15 cellular contexts compared by ENCODE assay signal in the genomic region with DNA sequence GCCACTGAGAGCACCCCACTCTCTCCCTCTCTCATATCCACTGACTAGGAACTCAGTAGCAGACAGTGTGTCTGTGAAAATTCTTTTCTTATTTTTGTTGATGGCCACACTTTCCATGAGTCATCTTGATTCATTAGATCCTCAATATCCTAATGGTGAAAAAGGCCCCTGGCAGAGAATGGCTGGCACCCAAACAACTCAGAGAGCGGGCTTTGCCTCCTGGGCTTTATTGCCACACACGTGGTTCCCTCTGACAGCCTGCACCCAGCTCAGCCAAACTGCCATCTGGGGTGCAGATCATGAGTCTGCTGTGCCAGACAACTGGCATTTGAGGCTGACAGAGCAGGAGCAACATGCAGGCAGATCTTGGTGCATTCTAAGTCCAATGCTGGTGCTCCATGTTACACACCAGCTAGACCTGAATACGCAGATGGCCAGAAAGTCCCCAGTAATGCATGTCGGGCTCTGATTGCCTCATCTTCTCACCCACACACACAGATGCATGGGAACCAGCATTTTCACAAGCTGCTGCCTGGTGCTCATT.
DNase-seq lines count a peak whose midpoint lies in the region; ATAC-seq and TF ChIP-seq lines count a peak whose summit lies in the region.
"Had no signal": no experiment of that assay in that cellular context is flagged by ENCODE, and none has a peak within 500 bp of the region (broad histone marks: within the 10 kb centered on the region; RNA-seq: fewer than 3 reads in every experiment).

No MANE protein-coding gene starts in this region.

- H3K4me1 Mint-ChIP-seq in GM23338 = peaks cover 24% of the 10 kb centered on the region

- H2BK15ac ChIP-seq in neuronal stem cell (ENCODE audit: low read length) = no peak overlapping the region

- H4K91ac ChIP-seq in neuronal stem cell (ENCODE audit: low read depth, low read length, poor library complexity) = no peak overlapping the region

- no peak overlapping the region for H2BK120ac ChIP-seq in neuronal stem cell (ENCODE audit: low read depth, low read length)

- H3K18ac ChIP-seq in neuronal stem cell (ENCODE audit: low read length) = peak overlapping the region; percentile 45

- peak; percentile 65 for ATAC-seq in HG02870 (IDR thresholded peaks at IDR 0.05; ENCODE audit: unreplicated experiment)
- ATAC-seq in HG03108 (IDR thresholded peaks at IDR 0.05; ENCODE audit: unreplicated experiment) = no peak
- no peak for ATAC-seq in GM23338
- ATAC-seq: body of pancreas, HCT116, left lobe of liver had no signal

- H3K27me3 ChIP-seq in neuronal stem cell (ENCODE audit: control insufficient read depth in 3 of 3, insufficient read depth in 3 of 3, low read depth in 1 of 3, low read length in 3 of 3) = no peaks in the 10 kb centered on the region
- no peaks in the 10 kb centered on the region for H3K27me3 ChIP-seq in GM23338 (ENCODE audit: insufficient read depth)
- H3K27me3 ChIP-seq: body of pancreas had no signal

- H3K27ac ChIP-seq in neuronal stem cell (replicated peaks; ENCODE audit: low read length) (no peak overlapping the region), GM23338 (ENCODE audit: low read depth) (no peak overlapping the region)
- H3K27ac ChIP-seq: body of pancreas, parathyroid adenoma had no signal

- in situ Hi-C loops in GM13976 (cut with MboI; ENCODE audit: low sequenced_read_pairs, unreplicated experiment) = no loop called here

- H2BK5ac ChIP-seq in neuronal stem cell (ENCODE audit: low read length) = no peak overlapping the region

- no peak overlapping the region for H3K27ac Mint-ChIP-seq in GM23338

- H3K79me2 ChIP-seq in GM23338 (replicated peaks; ENCODE audit: insufficient read depth) = no peaks in the 10 kb centered on the region
- H3K79me2 ChIP-seq: parathyroid adenoma had no signal

- peak overlapping the region; percentile 67 for H3K4ac ChIP-seq in neuronal stem cell (ENCODE audit: low read length)

- no peaks in the 10 kb centered on the region for H4K20me1 ChIP-seq in GM23338 (replicated peaks; ENCODE audit: insufficient read depth)

- H4K8ac ChIP-seq in neuronal stem cell (ENCODE audit: low read depth, low read length) = peak overlapping the region; percentile 83

- H3K14ac ChIP-seq in neuronal stem cell (ENCODE audit: low read length) = no peak overlapping the region

- no peaks in the 10 kb centered on the region for H3K9me3 Mint-ChIP-seq in GM23338

- H3K27me3 Mint-ChIP-seq in GM23338 (ENCODE audit: insufficient read depth, low read depth, poor library complexity) = no peaks in the 10 kb centered on the region

- TF ChIP-seq CTCF in GM13976 (IDR thresholded peaks at IDR 0.05; ENCODE audit: borderline replicate concordance, control extremely low read depth, extremely low read depth, insufficient read depth, missing control alignments) = no peak
- no peak for TF ChIP-seq CTCF in GM23338 (conservative IDR thresholded peaks at IDR 0.05; ENCODE audit: low read depth in 2 of 2)

- H3K4me3 ChIP-seq in neuronal stem cell (ENCODE audit: low read length in 2 of 2) = no peak overlapping the region
- H3K4me3 ChIP-seq in GM23338 = no peak overlapping the region
- H3K4me3 ChIP-seq: body of pancreas had no signal

- H3F3A ChIP-seq in GM23338 (replicated peaks; ENCODE audit: low read depth) = peaks cover 8% of the 10 kb centered on the region; the same call in 1 of the 2 replicates

- no peak overlapping the region for H3K9ac ChIP-seq in neuronal stem cell (ENCODE audit: low read depth, low read length, poor library complexity)
- H3K9ac ChIP-seq: parathyroid adenoma had no signal

- DNase-seq in GM13976 (ENCODE audit: low spot score) (peak; percentile 56), astrocyte of the hippocampus (ENCODE audit: low read depth, low spot score) (peak; percentile 73), neuronal stem cell (ENCODE audit: low spot score) (no peak), GM23338 (ENCODE audit: low spot score) (no peak), middle frontal gyrus (ENCODE audit: extremely low spot score, low spot score) (no peak)
- no peak for DNase-seq in stimulated activated CD4-positive, alpha-beta T cell treated with anti-CD3 and anti-CD28 coated beads, Interleukin-12 subunit alpha, Interleukin-12 subunit beta, amount 100 ng/mL, for 4 hours
- DNase-seq: activated T-cell treated with anti-CD3 and anti-CD28 coated beads for 4 hours, body of pancreas, NCI-H1436, T-helper 9 cell had no signal

- H2AFZ ChIP-seq in neuronal stem cell (ENCODE audit: low read length) = no peak overlapping the region
- H2AFZ ChIP-seq in GM23338 = no peak overlapping the region
- H2AFZ ChIP-seq: parathyroid adenoma had no signal

- H3K36me3 Mint-ChIP-seq in GM23338 (ENCODE audit: low read depth) = no peaks in the 10 kb centered on the region

- H3K4me1 ChIP-seq in neuronal stem cell (ENCODE audit: control insufficient read depth in 2 of 2, insufficient read depth in 1 of 2, low read depth in 1 of 2, low read length in 2 of 2) (no peaks in the 10 kb centered on the region), GM23338 (ENCODE audit: insufficient read depth) (peaks cover 32% of the 10 kb centered on the region)
- H3K4me1 ChIP-seq: body of pancreas, parathyroid adenoma had no signal

- H3K23ac ChIP-seq in neuronal stem cell (ENCODE audit: low read depth, low read length, poor library complexity) = no peak overlapping the region

- 0 out of 2 replicates have a peak, but pooled peaks cover 3% of the 10 kb centered on the region for H3K9me2 ChIP-seq in GM23338 (ENCODE audit: insufficient read depth)

- H3K79me1 ChIP-seq in neuronal stem cell (ENCODE audit: low read depth, low read length) = no peaks in the 10 kb centered on the region

- H3K36me3 ChIP-seq in neuronal stem cell (replicated peaks in 1 of 2; ENCODE audit: control insufficient read depth in 2 of 2, insufficient read depth in 2 of 2, low read length in 2 of 2) = no peaks in the 10 kb centered on the region
- H3K36me3 ChIP-seq in GM23338 (ENCODE audit: insufficient read depth) = no peaks in the 10 kb centered on the region

- WGBS in neuronal stem cell (ENCODE audit: extremely low coverage in 2 of 2, insufficient read length in 2 of 2, insufficient replicate concordance in 1 of 2), 2 donors = no CpG with 5 or more reads among the region's 4 CpGs

- H3K9me3 ChIP-seq in neuronal stem cell (replicated peaks in 1 of 2; ENCODE audit: control insufficient read depth in 2 of 2, insufficient read depth in 1 of 2, low read depth in 1 of 2, low read length in 2 of 2) = no peaks in the 10 kb centered on the region
- H3K9me3 ChIP-seq: body of pancreas had no signal

- no peak overlapping the region for H3K4me3 Mint-ChIP-seq in GM23338

- H2AK5ac ChIP-seq in neuronal stem cell (ENCODE audit: low read depth, low read length) = no peak overlapping the region

- no peak overlapping the region for H2BK12ac ChIP-seq in neuronal stem cell (ENCODE audit: low read length)

- H3K4me2 ChIP-seq in neuronal stem cell (ENCODE audit: insufficient read depth, low read length, poor library complexity, severe bottlenecking) (no peak overlapping the region), GM23338 (no peak overlapping the region)

TF ChIP-seq in GM23338, 12 proteins besides CTCF, POLR2A, EP300 and RAD21:
- TF ChIP-seq EZH2phosphoT487 (IDR thresholded peaks at IDR 0.05; ENCODE audit: unreplicated experiment) (no peak), ZNF114 (CRISPR knock-in tag; IDR thresholded peaks at IDR 0.05) (no peak), STAT1 (IDR thresholded peaks at IDR 0.05; ENCODE audit: unreplicated experiment) (no peak), JUNB (IDR thresholded peaks at IDR 0.05; ENCODE audit: unreplicated experiment) (no peak)

Comparison
In these comparisons a context has a peak if more than half of its experiments do, and no peak if none do; other contexts are left out.
1. DNase-seq: peak in GM13976 (single experiment) and astrocyte of the hippocampus (single experiment); none in neuronal stem cell (single experiment), GM23338 (single experiment), middle frontal gyrus (single experiment) and stimulated activated CD4-positive, alpha-beta T cell treated with anti-CD3 and anti-CD28 coated beads, Interleukin-12 subunit alpha, Interleukin-12 subunit beta, amount 100 ng/mL, for 4 hours (single experiment).